Comparison of ENCODE assay signal across 8 cellular contexts in genomic region chr2:186588940-186589732, GRCh38. TPM values are rescaled to one million over a fixed set of nuclear protein-coding genes. Genes with fewer than 3 reads are reported as not detected.
A peak's percentile ranks its signal among the peaks of the same experiment; 100 is the strongest.
DNase-seq lines count a peak whose midpoint lies in the region; ATAC-seq and TF ChIP-seq lines count a peak whose summit lies in the region.

No MANE protein-coding gene starts in this region.

- no peak for TF ChIP-seq POLR2A in tibial nerve (IDR thresholded peaks at IDR 0.05)

- peaks cover 0 to 5% of the 10 kb centered on the region in 2 donors for H3K36me3 Mint-ChIP-seq in CD14-positive monocyte

- no peak for TF ChIP-seq EP300 in tibial nerve (IDR thresholded peaks at IDR 0.05)

- H3K4me3 ChIP-seq in astrocyte of the cerebellum (ENCODE audit: low read depth, low read length) (peak overlapping the region; percentile 99), left lung (peak overlapping the region; percentile 75 to 88), tibial nerve (peak overlapping the region; percentile 47 to 93 (median 80))

- ATAC-seq in HG03064 (IDR thresholded peaks at IDR 0.05; ENCODE audit: low read depth, unreplicated experiment): peak; percentile 1
- ATAC-seq in left lung: no peak
- no peak for ATAC-seq in HG03457 (IDR thresholded peaks at IDR 0.05; ENCODE audit: unreplicated experiment)

- H3K27me3 Mint-ChIP-seq in CD14-positive monocyte (ENCODE audit: low read depth in 3 of 3): peaks cover 2 to 7% (median 3%) of the 10 kb centered on the region in 3 donors

- intact Hi-C loops in CD14-positive monocyte (cut with micrococcal nuclease): loop anchor here (10.0 kb wide), 2 partner anchors 84 to 104 kb away; partner anchors contain the start of gene ZC3H15 (in 1 of the 2)
- intact Hi-C loops in left lung (cut with DNase I): no loop called here

- H3K9me3 Mint-ChIP-seq in CD14-positive monocyte: peaks cover 0 to 3% (median 0%) of the 10 kb centered on the region in 7 donors

- peaks cover 6 to 41% of the 10 kb centered on the region in 2 donors for H3K4me1 ChIP-seq in left lung
- H3K4me1 ChIP-seq in tibial nerve: peaks cover 0 to 39% (median 9%) of the 10 kb centered on the region in 4 donors

- peaks cover 24% of the 10 kb centered on the region for H3K4me1 Mint-ChIP-seq in CD14-positive monocyte

- H3K27ac ChIP-seq in left lung (peak overlapping the region; percentile 95 to 99), tibial nerve (peak overlapping the region; percentile 87 to 96 (median 94))

- H3K36me3 ChIP-seq in left lung: no peaks in the 10 kb centered on the region
- no peaks in the 10 kb centered on the region for H3K36me3 ChIP-seq in tibial nerve

- in situ Hi-C loops in astrocyte of the cerebellum (cut with HindIII; ENCODE audit: low sequenced_read_pairs): no loop called here

- H3K27ac Mint-ChIP-seq in CD14-positive monocyte: peak overlapping the region; percentile 75 to 90 (median 83)

- H3K27me3 ChIP-seq in left lung (no peaks in the 10 kb centered on the region), tibial nerve (no peaks in the 10 kb centered on the region)

- WGBS in tibial nerve, 2 donors: 13 to 14% methylated on average over 20 to 22 of the region's 22 CpGs

- TF ChIP-seq CTCF in CD14-positive monocyte (IDR thresholded peaks at IDR 0.05): no peak
- TF ChIP-seq CTCF in astrocyte of the cerebellum (IDR thresholded peaks at IDR 0.05; ENCODE audit: low read depth, low read length, missing control alignments): no peak
- TF ChIP-seq CTCF in left lung (IDR thresholded peaks at IDR 0.05): no peak
- TF ChIP-seq CTCF in tibial nerve (IDR thresholded peaks at IDR 0.05): no peak

- H3K9me3 ChIP-seq in left lung: no peaks in the 10 kb centered on the region
- H3K9me3 ChIP-seq in tibial nerve: no peaks in the 10 kb centered on the region

- DNase-seq in CD14-positive monocyte (ENCODE audit: low spot score) (no peak), astrocyte of the cerebellum (ENCODE audit: low read depth) (no peak), left lung (no peak), tibial nerve (ENCODE audit: low spot score in 2 of 2) (no peak), DMS 273 treated with DMSO at 0.1 percent for 48 hours (lab: John Stamatoyannopoulos, UW) (no peak), NCI-H774 (lab: John Stamatoyannopoulos, UW) (no peak)

- peak overlapping the region; percentile 90 to 94 for H3K4me3 Mint-ChIP-seq in CD14-positive monocyte

RNA-seq across cellular contexts. Expression of gene ITGAV, which starts 0.7 kb away (rescaled TPM):
- polyA plus RNA-seq in CD14-positive monocyte: 1 to 10 TPM; 4.9 to 6.0 TPM
- total RNA-seq in left lung (100 to 1,000 TPM in 1 of 2 donors, 10 to 100 TPM in 1; 90.0 to 175 TPM), tibial nerve (100 to 1,000 TPM in 2 of 4 donors, 10 to 100 TPM in 2; 97.1 to 114 (median 100) TPM)

Comparison
In these comparisons a context has a peak if more than half of its experiments do, and no peak if none do; other contexts are left out.
1. intact Hi-C loops: an anchor here in CD14-positive monocyte (10.0 kb wide); none called in left lung.